Comparison of ENCODE assay signal across 13 cellular contexts in genomic region chr4:3399277-3400194, GRCh38. TPM values are rescaled to one million over a fixed set of nuclear protein-coding genes. Genes with fewer than 3 reads are reported as not detected.
DNase-seq lines count a peak whose midpoint lies in the region; ATAC-seq, FAIRE-seq and TF ChIP-seq lines count a peak whose summit lies in the region.
"Had no signal": no experiment of that assay in that cellular context is flagged by ENCODE, and none has a peak within 500 bp of the region (broad histone marks: within the 10 kb centered on the region; RNA-seq: fewer than 3 reads in every experiment).

No MANE protein-coding gene starts in this region.

- peak; percentile 60 for ATAC-seq in GM12878
- ATAC-seq in HepG2, result peak; percentile 67
- no peak for ATAC-seq in HG03108 (IDR thresholded peaks at IDR 0.05; ENCODE audit: unreplicated experiment)

- TF ChIP-seq RAD21 in GM12878 (IDR thresholded peaks at IDR 0.05; ENCODE audit: insufficient read depth, low read depth, low read length) (no peak), HepG2 (CRISPR knock-in tag; IDR thresholded peaks at IDR 0.05) (no peak)

- no peak overlapping the region for H2AFZ ChIP-seq in GM12878 (ENCODE audit: control insufficient read depth, low read depth, low read length)
- H2AFZ ChIP-seq in HepG2 (ENCODE audit: low read length), result no peak overlapping the region

- RAD21 ChIA-PET in GM12878 (lab: Charles Lee; ENCODE audit: unreplicated experiment), result interaction anchor here (0.8 kb wide), 1 partner anchor 54 kb away, joined by 3 read pairs; no protein-coding TSS in a partner anchor

- 46% methylated on average over 5 of the region's 5 CpGs for WGBS in GM12878 (ENCODE audit: insufficient coverage, insufficient replicate concordance, low lambda C conversion rate, missing lambda C conversion rate)
- WGBS in HepG2 (ENCODE audit: low lambda C conversion rate), result 84% methylated on average over 5 of the region's 5 CpGs

- intact Hi-C loops in GM12878 (cut with micrococcal nuclease; ENCODE audit: unreplicated experiment) (no loop called here), HepG2 (cut with micrococcal nuclease; ENCODE audit: unreplicated experiment) (no loop called here)

- CTCF ChIA-PET in GM12878 (lab: Yijun Ruan, JAX), result interaction anchor here (1.7 kb wide), 1 partner anchor 54 kb away, joined by 5 read pairs; no protein-coding TSS in a partner anchor
- CTCF ChIA-PET in HepG2 (lab: Yijun Ruan, JAX; ENCODE audit: low intra/inter-chr PET ratio, low total read pairs), result interaction anchor here (1.8 kb wide), 1 partner anchor 44 kb away, joined by 4 read pairs; no protein-coding TSS in a partner anchor

- H3K9me3 Mint-ChIP-seq in glutamatergic neuron (ENCODE audit: unreplicated experiment), result peaks cover 11% of the 10 kb centered on the region
- H3K9me3 Mint-ChIP-seq: activated CD4-positive, alpha-beta T cell treated with anti-CD3 and anti-CD28 coated beads, Interleukin-2, amount 10 ng/mL, durations not matched to agents 24 days and 14 days; central memory CD8-positive, alpha-beta T cell had no signal

- H3K4me1 Mint-ChIP-seq in glutamatergic neuron (ENCODE audit: low read depth, unreplicated experiment), result no peaks in the 10 kb centered on the region
- H3K4me1 Mint-ChIP-seq: activated CD4-positive, alpha-beta T cell treated with anti-CD3 and anti-CD28 coated beads, Interleukin-2, amount 10 ng/mL, durations not matched to agents 24 days and 14 days; central memory CD8-positive, alpha-beta T cell had no signal

- H3K4me3 ChIP-seq in GM12878 (no peak overlapping the region), HepG2 (replicated peaks in 1 of 3; ENCODE audit: insufficient read depth in 1 of 3, low read depth in 2 of 3, low read length in 3 of 3) (no peak overlapping the region)

- DNase-seq in NAMALWA (ENCODE audit: low spot score) (peak; percentile 60), GM12878 (ENCODE audit: low read depth, low spot score) (no peak), HepG2 (ENCODE audit: low spot score) (peak; percentile 36), glutamatergic neuron (no peak), NCI-H1436 treated with DMSO at 0.1 percent for 48 hours (lab: John Stamatoyannopoulos, UW) (no peak), SHP77 treated with DMSO at 0.1 percent for 48 hours (lab: John Stamatoyannopoulos, UW) (no peak)
- DNase-seq: activated CD4-positive, alpha-beta T cell treated with anti-CD3 and anti-CD28 coated beads, Interleukin-2, amount 10 ng/mL, durations not matched to agents 24 days and 14 days; EL; NCI-H524 treated with DMSO at 0.1 percent for 48 hours had no signal

- no peaks in the 10 kb centered on the region for H4K20me1 ChIP-seq in GM12878 (ENCODE audit: control insufficient read depth, insufficient read depth)
- H4K20me1 ChIP-seq in HepG2 (ENCODE audit: insufficient read depth, low read length), result no peaks in the 10 kb centered on the region

- H3K4me1 ChIP-seq in GM12878 (ENCODE audit: control insufficient read depth, insufficient read depth, low read length) (no peaks in the 10 kb centered on the region), HepG2 (ENCODE audit: insufficient read depth, low read length) (no peaks in the 10 kb centered on the region)

- SMC1A ChIA-PET in GM12878 (lab: Charles Lee; ENCODE audit: uncharacterized antibody, unreplicated experiment), result no interaction called here

- H3K27me3 ChIP-seq in GM12878 (replicated peaks in 1 of 2; ENCODE audit: control insufficient read depth in 2 of 2, insufficient read depth in 2 of 2, low read length in 1 of 2) (no peaks in the 10 kb centered on the region), HepG2 (ENCODE audit: control insufficient read depth in 1 of 2, insufficient read depth in 2 of 2, low read length in 2 of 2) (no peaks in the 10 kb centered on the region)

- TF ChIP-seq POLR2A in GM12878 (IDR thresholded peaks at IDR 0.05; ENCODE audit: low read depth, low read length) (no peak), HepG2 (IDR thresholded peaks at IDR 0.05; ENCODE audit: insufficient read depth in 1 of 2, low read depth in 2 of 2, low read length in 2 of 2) (no peak)

- TF ChIP-seq CTCF in GM12872 (IDR thresholded peaks at IDR 0.05; ENCODE audit: insufficient read depth, low read depth, low read length) (0 out of 3 replicates have a peak, but pooled peaks have one; percentile 16), GM12878 (IDR thresholded peaks at IDR 0.05 in 2 of 3, conservative IDR thresholded peaks at IDR 0.05 in 1 of 3; ENCODE audit: control insufficient read depth in 2 of 3, extremely low read depth in 1 of 3, insufficient read depth in 1 of 3, low read depth in 3 of 3, low read length in 3 of 3) (no peak), HepG2 (CRISPR knock-in tag; IDR thresholded peaks at IDR 0.05) (0 out of 2 replicates have a peak, but pooled peaks have one; percentile 29), glutamatergic neuron (IDR thresholded peaks at IDR 0.05; ENCODE audit: partially characterized antibody, unreplicated experiment) (no peak)

- no peak overlapping the region for H3K27ac Mint-ChIP-seq in glutamatergic neuron (ENCODE audit: unreplicated experiment)
- H3K27ac Mint-ChIP-seq: activated CD4-positive, alpha-beta T cell treated with anti-CD3 and anti-CD28 coated beads, Interleukin-2, amount 10 ng/mL, durations not matched to agents 24 days and 14 days had no signal

- no peaks in the 10 kb centered on the region for H3K36me3 ChIP-seq in GM12878 (ENCODE audit: control insufficient read depth in 2 of 2, insufficient read depth in 2 of 2, low read length in 1 of 2)
- H3K36me3 ChIP-seq in HepG2 (replicated peaks in 1 of 2; ENCODE audit: control insufficient read depth in 1 of 2, insufficient read depth in 2 of 2, low read length in 2 of 2), result peaks cover 3 to 10% of the 10 kb centered on the region in 2 experiments; a peak in 2 of 5 replicates

- no peak overlapping the region for H3K4me3 Mint-ChIP-seq in glutamatergic neuron (ENCODE audit: unreplicated experiment)
- H3K4me3 Mint-ChIP-seq: activated CD4-positive, alpha-beta T cell treated with anti-CD3 and anti-CD28 coated beads, Interleukin-2, amount 10 ng/mL, durations not matched to agents 24 days and 14 days; central memory CD8-positive, alpha-beta T cell had no signal

- FAIRE-seq in GM12878 (lab: Jason Lieb, UNC), result no peak
- FAIRE-seq in HepG2 (lab: Jason Lieb, UNC), result no peak

- H3K79me2 ChIP-seq in GM12878 (ENCODE audit: control insufficient read depth, insufficient read depth, low read length) (no peaks in the 10 kb centered on the region), HepG2 (ENCODE audit: insufficient read depth, low read length) (peaks cover 8% of the 10 kb centered on the region)

- POLR2A ChIA-PET in GM12878 (lab: Charles Lee) (no interaction called here), HepG2 (lab: Yijun Ruan, JAX) (no interaction called here)

- H3K9me3 ChIP-seq in GM12878 (replicated peaks; ENCODE audit: control insufficient read depth, insufficient read depth, low read length), result no peaks in the 10 kb centered on the region; the same call in 2 of the 3 replicates
- peaks cover 14% of the 10 kb centered on the region for H3K9me3 ChIP-seq in HepG2 (ENCODE audit: low read length)

- H3K9ac ChIP-seq in GM12878 (ENCODE audit: control insufficient read depth, insufficient read depth, low read length), result no peak overlapping the region
- no peak overlapping the region for H3K9ac ChIP-seq in HepG2 (ENCODE audit: insufficient read depth, low read depth, low read length)

- in situ Hi-C loops in GM12878 (cut with MboI), result no loop called here
- in situ Hi-C loops in HepG2 (cut with HindIII; ENCODE audit: extremely low pct_ligation_motif_present, low pct_unique_long_range_greater_than_20kb), result no loop called here

- H3K4me2 ChIP-seq in GM12878 (ENCODE audit: control insufficient read depth, insufficient read depth) (no peak overlapping the region), HepG2 (ENCODE audit: low read depth, low read length) (no peak overlapping the region)

- H3K27ac ChIP-seq in GM12878 (ENCODE audit: control insufficient read depth, insufficient read depth) (no peak overlapping the region), HepG2 (ENCODE audit: extremely low read length, insufficient read depth, low read length) (no peak overlapping the region)

- BruUV-seq in GM12878 (replicated peaks; lab: Mats Ljungman, UMichigan) (no TSS peak), HepG2 (replicated peaks; lab: Mats Ljungman, UMichigan) (no TSS peak)

- peaks cover 8% of the 10 kb centered on the region for H3K27me3 Mint-ChIP-seq in glutamatergic neuron (ENCODE audit: unreplicated experiment)
- H3K27me3 Mint-ChIP-seq: activated CD4-positive, alpha-beta T cell treated with anti-CD3 and anti-CD28 coated beads, Interleukin-2, amount 10 ng/mL, durations not matched to agents 24 days and 14 days; central memory CD8-positive, alpha-beta T cell had no signal

- no peak for TF ChIP-seq EP300 in GM12878 (IDR thresholded peaks at IDR 0.05; ENCODE audit: borderline replicate concordance in 1 of 2, control insufficient read depth in 1 of 2, low read depth in 2 of 2, low read length in 2 of 2)
- no peak for TF ChIP-seq EP300 in HepG2 (IDR thresholded peaks at IDR 0.05; ENCODE audit: low read depth in 2 of 2, low read length in 2 of 2)
- TF ChIP-seq EP300 in HepG2 (CRISPR knock-in tag; IDR thresholded peaks at IDR 0.05; ENCODE audit: borderline replicate concordance), result no peak

- peaks cover 11% of the 10 kb centered on the region for H3K36me3 Mint-ChIP-seq in glutamatergic neuron (ENCODE audit: unreplicated experiment)

RNA-seq across cellular contexts. Expression of gene HGFAC, which starts 42.2 kb away (rescaled TPM):
- total RNA-seq in GM12878 (2013; cell fraction: nucleolus; rRNA removed), result not detected in 2 replicates
- total RNA-seq in GM12878 (2014; rRNA removed), result not detected in 2 replicates
- total RNA-seq in GM12878 (2014; rRNA removed; fragmentation: Illumina TruSeq; extraction: Trizol), result not detected in 2 replicates
- 0.38 TPM in 1 of 2 replicates, not detected in the other for total RNA-seq in GM12878 (2021)
- polyA plus RNA-seq in GM12878 (2011; ENCODE audit: low read depth), result not detected
- polyA plus RNA-seq in GM12878 (2011; rRNA removed), result not detected in 2 replicates
- polyA plus RNA-seq in GM12878 (2011; cell fraction: cytosol; rRNA removed), result not detected in 2 replicates
- polyA plus RNA-seq in GM12878 (2011; cell fraction: nucleus; rRNA removed), result not detected in 2 replicates
- polyA plus RNA-seq in GM12878 (2012), result not detected in 2 replicates
- not detected in 2 replicates for polyA plus RNA-seq in GM12878 (2014; fragmentation: Illumina TruSeq; extraction: Trizol)
- polyA plus RNA-seq in GM12878 (2014; fragmentation: Nextera tagmentation; extraction: Ambion mirVana), result not detected
- polyA plus RNA-seq in GM12878 (2014; rRNA removed), result not detected in 2 replicates
- not detected for polyA plus RNA-seq in GM12878 (2016; fragmentation: Nextera tagmentation; extraction: Ambion mirVana)
- not detected in 2 replicates for polyA minus RNA-seq in GM12878 (2011; rRNA and poly(A)+ RNA removed)
- polyA minus RNA-seq in GM12878 (2011; cell fraction: cytosol; rRNA and poly(A)+ RNA removed), result not detected in 2 replicates
- polyA minus RNA-seq in GM12878 (2011; cell fraction: nucleus; rRNA and poly(A)+ RNA removed), result not detected in 2 replicates
- 0.98 and 8.5 TPM in 2 replicates for total RNA-seq in HepG2 (2016; rRNA removed; fragmentation: Illumina TruSeq; extraction: Trizol)
- total RNA-seq in HepG2 (2016; cell fraction: cytosol; rRNA removed; fragmentation: Illumina TruSeq; extraction: Trizol; ENCODE audit: low read depth), result 1.8 and 1.9 TPM in 2 replicates
- total RNA-seq in HepG2 (2016; cell fraction: insoluble cytoplasmic fraction; rRNA removed; fragmentation: Illumina TruSeq; extraction: Trizol), result 1.2 and 9.0 TPM in 2 replicates
- total RNA-seq in HepG2 (2016; cell fraction: membrane; rRNA removed; fragmentation: Illumina TruSeq; extraction: Trizol), result 1.4 and 1.8 TPM in 2 replicates
- 14.0 and 15.7 TPM in 2 replicates for total RNA-seq in HepG2 (2016; cell fraction: nucleus; rRNA removed; fragmentation: Illumina TruSeq; extraction: Trizol)
- 63.6 and 107 TPM in 2 replicates for polyA plus RNA-seq in HepG2 (2011; rRNA removed)
- 8.9 and 16.3 TPM in 2 replicates for polyA plus RNA-seq in HepG2 (2011; cell fraction: cytosol; rRNA removed)
- polyA plus RNA-seq in HepG2 (2011; cell fraction: nucleus; rRNA removed), result 1,761 and 2,041 TPM in 2 replicates
- polyA plus RNA-seq in HepG2 (2012), result 31.4 and 46.5 TPM in 2 replicates
- 1.9 and 2.1 TPM in 2 replicates for polyA plus RNA-seq in HepG2 (2016; cell fraction: cytosol; fragmentation: Illumina TruSeq; extraction: Trizol; ENCODE audit: low read depth)
- polyA plus RNA-seq in HepG2 (2016; cell fraction: insoluble cytoplasmic fraction; fragmentation: Illumina TruSeq; extraction: Trizol; ENCODE audit: low read depth), result 1.9 and 2.5 TPM in 2 replicates
- polyA plus RNA-seq in HepG2 (2016; cell fraction: membrane; fragmentation: Illumina TruSeq; extraction: Trizol; ENCODE audit: low read depth), result 1.6 and 2.1 TPM in 2 replicates
- polyA plus RNA-seq in HepG2 (2016; cell fraction: nucleus; fragmentation: Illumina TruSeq; extraction: Trizol; ENCODE audit: insufficient read depth, low read depth), result 65.6 and 66.9 TPM in 2 replicates
- polyA minus RNA-seq in HepG2 (2011; rRNA and poly(A)+ RNA removed; ENCODE audit: low replicate concordance), result 15.4 TPM in 1 of 2 replicates, not detected in the other
- 5.8 and 5.9 TPM in 2 replicates for polyA minus RNA-seq in HepG2 (2011; cell fraction: cytosol; rRNA and poly(A)+ RNA removed)
- 43.4 and 57.3 TPM in 2 replicates for polyA minus RNA-seq in HepG2 (2011; cell fraction: nucleus; rRNA and poly(A)+ RNA removed)
- total RNA-seq in glutamatergic neuron (ENCODE audit: unreplicated experiment), result 9.4 TPM
- total RNA-seq: activated CD4-positive, alpha-beta T cell treated with anti-CD3 and anti-CD28 coated beads, Interleukin-2, amount 10 ng/mL, durations not matched to agents 24 days and 14 days; pulmonary artery endothelial cell had no signal

Comparison
In these comparisons a context has a peak if more than half of its experiments do, and no peak if none do; other contexts are left out.
1. CTCF ChIP-seq: peak in GM12872 (single experiment) and HepG2 (single experiment); none in GM12878 (0 of 3) and glutamatergic neuron (single experiment).
2. DNase-seq: peak in NAMALWA (single experiment) and HepG2 (single experiment); none in GM12878 (single experiment), glutamatergic neuron (single experiment), NCI-H1436 treated with DMSO at 0.1 percent for 48 hours (single experiment) and SHP77 treated with DMSO at 0.1 percent for 48 hours (single experiment).